21 cellular contexts compared by ENCODE assay signal in the genomic region with DNA sequence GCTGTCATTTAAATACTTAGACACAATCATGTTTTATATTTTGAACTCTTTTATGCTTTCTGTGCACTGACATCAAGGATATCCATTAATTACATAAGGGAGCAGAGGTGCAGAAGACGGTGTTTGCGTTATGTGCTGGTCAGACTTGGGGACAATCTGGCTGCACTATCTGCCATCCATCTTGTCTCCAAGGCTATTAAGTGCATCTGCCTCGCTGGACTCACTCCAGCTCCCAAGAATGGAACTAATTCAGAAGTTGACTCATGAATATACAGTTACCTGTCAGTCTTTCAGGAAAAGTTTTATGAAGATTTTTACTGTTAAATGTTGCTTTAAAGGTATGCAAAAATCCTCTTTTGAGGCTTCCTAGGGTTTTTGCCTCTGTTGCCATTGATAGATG.
"Had no signal": no experiment of that assay in that cellular context is flagged by ENCODE, and none has a peak within 500 bp of the region (broad histone marks: within the 10 kb centered on the region; RNA-seq: fewer than 3 reads in every experiment).

No MANE protein-coding gene starts in this region.

- H3K4me1 ChIP-seq: heart right ventricle had no signal

- H3K27ac ChIP-seq: brain microvascular endothelial cell, heart right ventricle, transverse colon, vagina had no signal

- H3K9me3 ChIP-seq: heart right ventricle, transverse colon, vagina had no signal

- ATAC-seq: activated CD8-positive, alpha-beta memory T cell treated with anti-CD3 and anti-CD28 coated beads, Interleukin-2, amount 10 ng/mL, durations not matched to agents 7 days and 5 days; activated T-helper 17 cell treated with anti-CD3 and anti-CD28 coated beads, Interleukin-2, amount 50 U/mL, for 72 hours; heart right ventricle; natural killer cell; stimulated activated naive CD8-positive, alpha-beta T cell treated with anti-CD3 and anti-CD28 coated beads, Interleukin-15, Interleukin-2, amounts not matched to agents 100 U/mL and 50 U/mL, for 24 hours; WTC11 had no signal

- H3K36me3 ChIP-seq: brain microvascular endothelial cell, heart right ventricle, transverse colon, vagina had no signal

- H3K27me3 ChIP-seq: brain microvascular endothelial cell, heart right ventricle, transverse colon, vagina had no signal

- H3K4me3 ChIP-seq: coronary artery, heart right ventricle, transverse colon, vagina had no signal

- DNase-seq: activated CD4-positive, alpha-beta memory T cell treated with anti-CD3 and anti-CD28 coated beads, Interleukin-2, amount 10 ng/mL, durations not matched to agents 7 days and 5 days; activated CD4-positive, alpha-beta T cell treated with anti-CD3 and anti-CD28 coated beads for 4 hours; activated CD8-positive, alpha-beta memory T cell treated with anti-CD3 and anti-CD28 coated beads, Interleukin-2, amount 10 ng/mL, durations not matched to agents 7 days and 5 days; activated naive CD4-positive, alpha-beta T cell; activated naive CD8-positive, alpha-beta T cell treated with anti-CD3 and anti-CD28 coated beads for 36 hours; activated T-cell treated with anti-CD3 and anti-CD28 coated beads, Interleukin-2, amount 50 U/mL, for 1 hour; brain microvascular endothelial cell; central memory CD4-positive, alpha-beta T cell; erythroblast; heart right ventricle; kidney glomerular epithelial cell; mesenchymal stem cell; natural killer cell; posterior cingulate gyrus; stimulated activated CD4-positive, alpha-beta T cell treated with anti-CD3 and anti-CD28 coated beads, Interleukin-2, amount 100 ng/mL, for 24 hours; stimulated activated naive CD8-positive, alpha-beta T cell treated with anti-CD3 and anti-CD28 coated beads, Interleukin-15, Interleukin-2, amounts not matched to agents 100 U/mL and 50 U/mL, for 24 hours; transverse colon had no signal
